Comparison of ENCODE assay signal across 22 cellular contexts in the genomic region with DNA sequence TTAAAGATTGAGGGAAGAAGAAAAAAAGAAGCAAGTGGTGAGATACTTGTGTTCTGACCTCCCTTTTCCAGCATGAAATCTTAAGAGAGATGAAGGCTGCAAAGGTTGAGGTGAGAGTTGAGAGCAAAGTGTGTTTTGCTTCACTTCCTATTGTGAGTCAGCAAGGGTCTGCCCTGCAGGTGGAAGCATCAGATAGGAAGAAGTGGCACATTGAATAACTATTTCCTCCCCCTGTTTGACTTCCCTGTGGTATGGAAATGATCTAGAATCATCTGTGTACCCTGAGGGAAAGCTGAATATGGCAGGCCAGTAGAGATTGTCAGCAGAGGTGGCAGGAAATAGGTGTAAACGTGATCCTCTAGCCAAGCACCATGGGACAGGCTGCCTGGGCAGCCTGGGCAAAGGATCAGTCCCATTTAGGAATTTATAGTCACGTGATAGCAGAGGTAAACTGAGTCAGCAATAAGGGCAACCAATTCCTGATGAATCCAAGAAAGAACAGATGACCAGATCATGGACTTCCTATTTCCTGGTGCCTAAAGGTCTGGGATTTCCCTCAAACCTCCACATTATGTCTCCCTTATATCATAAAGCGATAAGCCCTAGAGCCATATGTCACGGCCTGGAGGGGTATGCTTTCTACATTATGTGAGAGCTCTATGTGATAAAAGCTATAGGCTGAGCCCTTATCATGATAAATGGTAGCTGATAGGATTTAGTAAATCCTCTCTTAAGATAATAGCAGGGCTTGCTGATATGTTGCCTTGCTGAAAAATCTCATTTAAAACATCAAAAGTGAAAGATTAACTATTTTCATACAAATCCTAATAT.
"Had no signal": no experiment of that assay in that cellular context is flagged by ENCODE, and none has a peak within 500 bp of the region (broad histone marks: within the 10 kb centered on the region; RNA-seq: fewer than 3 reads in every experiment).

No MANE protein-coding gene starts in this region.

- ATAC-seq: activated CD8-positive, alpha-beta memory T cell treated with anti-CD3 and anti-CD28 coated beads, Interleukin-2, amount 10 ng/mL, durations not matched to agents 7 days and 5 days; body of pancreas; left cardiac atrium; lower lobe of right lung; upper lobe of right lung had no signal

- H3K4me3 Mint-ChIP-seq: activated CD8-positive, alpha-beta memory T cell treated with anti-CD3 and anti-CD28 coated beads, Interleukin-2, amount 10 ng/mL, durations not matched to agents 7 days and 5 days; mesothelial cell of epicardium had no signal

- H3K4me1 ChIP-seq: body of pancreas, lower lobe of right lung, prostate gland, sigmoid colon, stomach, testis, upper lobe of right lung had no signal

- H3K9me3 ChIP-seq: prostate gland, testis, upper lobe of right lung had no signal

- H3K27ac ChIP-seq: body of pancreas, coronary artery, lower lobe of right lung, prostate gland, sigmoid colon, stomach, testis, upper lobe of right lung had no signal

- H3K27me3 ChIP-seq: body of pancreas, sigmoid colon, stomach, testis, upper lobe of right lung had no signal

- H3K36me3 ChIP-seq: lower lobe of right lung, prostate gland, sigmoid colon, stomach, upper lobe of right lung had no signal

- H3K27ac Mint-ChIP-seq: activated CD8-positive, alpha-beta memory T cell treated with anti-CD3 and anti-CD28 coated beads, Interleukin-2, amount 10 ng/mL, durations not matched to agents 7 days and 5 days; activated naive CD4-positive, alpha-beta T cell treated with anti-CD3 and anti-CD28 coated beads, Interleukin-2, amount 50 U/mL, for 72 hours had no signal

- H3K4me3 ChIP-seq: body of pancreas, coronary artery, lower lobe of right lung, prostate gland, sigmoid colon, stomach, testis, upper lobe of right lung had no signal

- H3K27me3 Mint-ChIP-seq: activated CD8-positive, alpha-beta memory T cell treated with anti-CD3 and anti-CD28 coated beads, Interleukin-2, amount 10 ng/mL, durations not matched to agents 7 days and 5 days had no signal

- DNase-seq: activated CD4-positive, alpha-beta T cell treated with anti-CD3 and anti-CD28 coated beads, Interleukin-2, amount 50 U/mL, for 4 hours; activated CD4-positive, CD25-positive, alpha-beta regulatory T cell treated with anti-CD3 and anti-CD28 coated beads, Interleukin-2, amount 50 U/mL, for 72 hours; activated CD8-positive, alpha-beta memory T cell treated with anti-CD3 and anti-CD28 coated beads, Interleukin-2, amount 10 ng/mL, durations not matched to agents 7 days and 5 days; activated gamma-delta T cell; activated T-cell treated with anti-CD3 and anti-CD28 coated beads, Interleukin-2, amount 50 U/mL, for 1 hour; amniotic stem cell; body of pancreas; central memory CD4-positive, alpha-beta T cell; foreskin melanocyte; head of caudate nucleus; left cardiac atrium; lower lobe of right lung; sigmoid colon; stimulated activated CD4-positive, alpha-beta T cell treated with anti-CD3 and anti-CD28 coated beads, Interleukin-1b, Interleukin-23, amount 100 ng/mL, for 48 hours; stomach; T-helper 9 cell; testis; upper lobe of right lung had no signal
